2 cellular contexts compared by ENCODE assay signal in the genomic region with DNA sequence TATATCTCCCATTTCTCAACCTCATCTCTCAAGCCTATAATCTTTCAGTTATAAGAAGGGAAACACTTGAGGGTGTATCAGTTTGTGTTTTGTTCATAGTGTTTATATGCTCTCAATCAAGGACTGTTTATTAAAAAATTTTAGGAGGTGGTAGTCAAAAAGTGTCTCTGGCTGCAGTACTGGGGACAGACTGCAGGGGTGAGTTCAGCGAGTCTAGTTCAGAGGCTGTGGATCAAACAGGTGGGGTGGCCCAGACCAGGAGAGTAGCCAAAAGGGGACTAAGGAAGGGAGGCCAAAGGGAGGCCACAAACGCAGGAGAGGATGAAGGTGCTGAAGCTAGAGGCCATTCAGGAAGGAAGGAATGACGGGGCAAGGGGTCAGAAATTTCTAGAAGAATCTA.
TF ChIP-seq lines count a peak whose summit lies in the region.

No MANE protein-coding gene starts in this region.

TF ChIP-seq in HCT116, 20 proteins besides CTCF, POLR2A, EP300 and RAD21:
- TF ChIP-seq SRF (IDR thresholded peaks at IDR 0.05; ENCODE audit: low read depth), result no peak
- TF ChIP-seq, protein P1, sequence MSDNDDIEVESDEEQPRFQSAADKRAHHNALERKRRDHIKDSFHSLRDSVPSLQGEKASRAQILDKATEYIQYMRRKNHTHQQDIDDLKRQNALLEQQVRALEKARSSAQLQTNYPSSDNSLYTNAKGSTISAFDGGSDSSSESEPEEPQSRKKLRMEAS (IDR thresholded peaks at IDR 0.05), result no peak
- TF ChIP-seq, protein P2, sequence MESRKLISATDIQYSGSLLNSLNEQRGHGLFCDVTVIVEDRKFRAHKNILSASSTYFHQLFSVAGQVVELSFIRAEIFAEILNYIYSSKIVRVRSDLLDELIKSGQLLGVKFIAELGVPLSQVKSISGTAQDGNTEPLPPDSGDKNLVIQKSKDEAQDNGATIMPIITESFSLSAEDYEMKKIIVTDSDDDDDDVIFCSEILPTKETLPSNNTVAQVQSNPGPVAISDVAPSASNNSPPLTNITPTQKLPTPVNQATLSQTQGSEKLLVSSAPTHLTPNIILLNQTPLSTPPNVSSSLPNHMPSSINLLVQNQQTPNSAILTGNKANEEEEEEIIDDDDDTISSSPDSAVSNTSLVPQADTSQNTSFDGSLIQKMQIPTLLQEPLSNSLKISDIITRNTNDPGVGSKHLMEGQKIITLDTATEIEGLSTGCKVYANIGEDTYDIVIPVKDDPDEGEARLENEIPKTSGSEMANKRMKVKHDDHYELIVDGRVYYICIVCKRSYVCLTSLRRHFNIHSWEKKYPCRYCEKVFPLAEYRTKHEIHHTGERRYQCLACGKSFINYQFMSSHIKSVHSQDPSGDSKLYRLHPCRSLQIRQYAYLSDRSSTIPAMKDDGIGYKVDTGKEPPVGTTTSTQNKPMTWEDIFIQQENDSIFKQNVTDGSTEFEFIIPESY (IDR thresholded peaks at IDR 0.05; ENCODE audit: extremely low read depth, insufficient replicate concordance, low read length), result no peak
- no peak for TF ChIP-seq CBX3 (IDR thresholded peaks at IDR 0.05; ENCODE audit: low read depth)
- no peak for TF ChIP-seq EZH2phosphoT487 (IDR thresholded peaks at IDR 0.05; ENCODE audit: borderline replicate concordance)
- no peak for TF ChIP-seq YY1 (IDR thresholded peaks at IDR 0.05; ENCODE audit: extremely low read depth, insufficient replicate concordance, low read depth, low read length)
- TF ChIP-seq SIN3A (IDR thresholded peaks at IDR 0.05; ENCODE audit: low read depth), result no peak
- TF ChIP-seq, protein P3, sequence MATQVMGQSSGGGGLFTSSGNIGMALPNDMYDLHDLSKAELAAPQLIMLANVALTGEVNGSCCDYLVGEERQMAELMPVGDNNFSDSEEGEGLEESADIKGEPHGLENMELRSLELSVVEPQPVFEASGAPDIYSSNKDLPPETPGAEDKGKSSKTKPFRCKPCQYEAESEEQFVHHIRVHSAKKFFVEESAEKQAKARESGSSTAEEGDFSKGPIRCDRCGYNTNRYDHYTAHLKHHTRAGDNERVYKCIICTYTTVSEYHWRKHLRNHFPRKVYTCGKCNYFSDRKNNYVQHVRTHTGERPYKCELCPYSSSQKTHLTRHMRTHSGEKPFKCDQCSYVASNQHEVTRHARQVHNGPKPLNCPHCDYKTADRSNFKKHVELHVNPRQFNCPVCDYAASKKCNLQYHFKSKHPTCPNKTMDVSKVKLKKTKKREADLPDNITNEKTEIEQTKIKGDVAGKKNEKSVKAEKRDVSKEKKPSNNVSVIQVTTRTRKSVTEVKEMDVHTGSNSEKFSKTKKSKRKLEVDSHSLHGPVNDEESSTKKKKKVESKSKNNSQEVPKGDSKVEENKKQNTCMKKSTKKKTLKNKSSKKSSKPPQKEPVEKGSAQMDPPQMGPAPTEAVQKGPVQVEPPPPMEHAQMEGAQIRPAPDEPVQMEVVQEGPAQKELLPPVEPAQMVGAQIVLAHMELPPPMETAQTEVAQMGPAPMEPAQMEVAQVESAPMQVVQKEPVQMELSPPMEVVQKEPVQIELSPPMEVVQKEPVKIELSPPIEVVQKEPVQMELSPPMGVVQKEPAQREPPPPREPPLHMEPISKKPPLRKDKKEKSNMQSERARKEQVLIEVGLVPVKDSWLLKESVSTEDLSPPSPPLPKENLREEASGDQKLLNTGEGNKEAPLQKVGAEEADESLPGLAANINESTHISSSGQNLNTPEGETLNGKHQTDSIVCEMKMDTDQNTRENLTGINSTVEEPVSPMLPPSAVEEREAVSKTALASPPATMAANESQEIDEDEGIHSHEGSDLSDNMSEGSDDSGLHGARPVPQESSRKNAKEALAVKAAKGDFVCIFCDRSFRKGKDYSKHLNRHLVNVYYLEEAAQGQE (IDR thresholded peaks at IDR 0.05; ENCODE audit: low read depth), result no peak
- no peak for TF ChIP-seq FOSL1 (IDR thresholded peaks at IDR 0.05; ENCODE audit: low read depth)
- no peak for TF ChIP-seq TCF7L2 (IDR thresholded peaks at IDR 0.05; ENCODE audit: borderline replicate concordance, extremely low read depth, insufficient read depth, insufficient read length)
- no peak for TF ChIP-seq CEBPB (IDR thresholded peaks at IDR 0.05; ENCODE audit: low read depth)

TF ChIP-seq in GM12878, 131 proteins besides CTCF, POLR2A, EP300 and RAD21:
- TF ChIP-seq SUPT20H (IDR thresholded peaks at IDR 0.05; ENCODE audit: borderline replicate concordance, control insufficient read depth, low read depth, low read length), result no peak
- no peak for TF ChIP-seq SMC3 (IDR thresholded peaks at IDR 0.05; ENCODE audit: borderline replicate concordance, low read length)
- TF ChIP-seq ZBED1 (IDR thresholded peaks at IDR 0.05; ENCODE audit: borderline replicate concordance), result no peak
- no peak for TF ChIP-seq IKZF1 (conservative IDR thresholded peaks at IDR 0.05)
- no peak for TF ChIP-seq PML (IDR thresholded peaks at IDR 0.05; ENCODE audit: low read length)
- TF ChIP-seq, protein P4, sequence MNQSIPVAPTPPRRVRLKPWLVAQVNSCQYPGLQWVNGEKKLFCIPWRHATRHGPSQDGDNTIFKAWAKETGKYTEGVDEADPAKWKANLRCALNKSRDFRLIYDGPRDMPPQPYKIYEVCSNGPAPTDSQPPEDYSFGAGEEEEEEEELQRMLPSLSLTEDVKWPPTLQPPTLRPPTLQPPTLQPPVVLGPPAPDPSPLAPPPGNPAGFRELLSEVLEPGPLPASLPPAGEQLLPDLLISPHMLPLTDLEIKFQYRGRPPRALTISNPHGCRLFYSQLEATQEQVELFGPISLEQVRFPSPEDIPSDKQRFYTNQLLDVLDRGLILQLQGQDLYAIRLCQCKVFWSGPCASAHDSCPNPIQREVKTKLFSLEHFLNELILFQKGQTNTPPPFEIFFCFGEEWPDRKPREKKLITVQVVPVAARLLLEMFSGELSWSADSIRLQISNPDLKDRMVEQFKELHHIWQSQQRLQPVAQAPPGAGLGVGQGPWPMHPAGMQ (IDR thresholded peaks at IDR 0.05; ENCODE audit: borderline replicate concordance), result no peak
- TF ChIP-seq EGR1 (IDR thresholded peaks at IDR 0.05; ENCODE audit: borderline replicate concordance in 1 of 2, low read depth in 2 of 2, low read length in 2 of 2), result no peak
- TF ChIP-seq, protein P5, sequence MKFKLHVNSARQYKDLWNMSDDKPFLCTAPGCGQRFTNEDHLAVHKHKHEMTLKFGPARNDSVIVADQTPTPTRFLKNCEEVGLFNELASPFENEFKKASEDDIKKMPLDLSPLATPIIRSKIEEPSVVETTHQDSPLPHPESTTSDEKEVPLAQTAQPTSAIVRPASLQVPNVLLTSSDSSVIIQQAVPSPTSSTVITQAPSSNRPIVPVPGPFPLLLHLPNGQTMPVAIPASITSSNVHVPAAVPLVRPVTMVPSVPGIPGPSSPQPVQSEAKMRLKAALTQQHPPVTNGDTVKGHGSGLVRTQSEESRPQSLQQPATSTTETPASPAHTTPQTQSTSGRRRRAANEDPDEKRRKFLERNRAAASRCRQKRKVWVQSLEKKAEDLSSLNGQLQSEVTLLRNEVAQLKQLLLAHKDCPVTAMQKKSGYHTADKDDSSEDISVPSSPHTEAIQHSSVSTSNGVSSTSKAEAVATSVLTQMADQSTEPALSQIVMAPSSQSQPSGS (IDR thresholded peaks at IDR 0.05; ENCODE audit: low read length), result no peak
- TF ChIP-seq ETV6 (conservative IDR thresholded peaks at IDR 0.05 in 1 of 2, IDR thresholded peaks at IDR 0.05 in 1 of 2; ENCODE audit: borderline replicate concordance in 1 of 2, low read depth in 1 of 2), result no peak
- TF ChIP-seq, protein P6, sequence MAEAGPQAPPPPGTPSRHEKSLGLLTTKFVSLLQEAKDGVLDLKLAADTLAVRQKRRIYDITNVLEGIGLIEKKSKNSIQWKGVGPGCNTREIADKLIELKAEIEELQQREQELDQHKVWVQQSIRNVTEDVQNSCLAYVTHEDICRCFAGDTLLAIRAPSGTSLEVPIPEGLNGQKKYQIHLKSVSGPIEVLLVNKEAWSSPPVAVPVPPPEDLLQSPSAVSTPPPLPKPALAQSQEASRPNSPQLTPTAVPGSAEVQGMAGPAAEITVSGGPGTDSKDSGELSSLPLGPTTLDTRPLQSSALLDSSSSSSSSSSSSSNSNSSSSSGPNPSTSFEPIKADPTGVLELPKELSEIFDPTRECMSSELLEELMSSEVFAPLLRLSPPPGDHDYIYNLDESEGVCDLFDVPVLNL (IDR thresholded peaks at IDR 0.05; ENCODE audit: low read depth, low read length), result no peak
- no peak for TF ChIP-seq GATAD2B (conservative IDR thresholded peaks at IDR 0.05; ENCODE audit: low read depth)
- TF ChIP-seq TARDBP (IDR thresholded peaks at IDR 0.05; ENCODE audit: borderline replicate concordance), result no peak
- TF ChIP-seq EED (IDR thresholded peaks at IDR 0.05; ENCODE audit: low read depth), result no peak
- no peak for TF ChIP-seq ZNF274 (IDR thresholded peaks at IDR 0.05; ENCODE audit: insufficient read depth, insufficient read length)
- no peak for TF ChIP-seq RB1 (IDR thresholded peaks at IDR 0.05; ENCODE audit: borderline replicate concordance)
- no peak for TF ChIP-seq NR2F1 (conservative IDR thresholded peaks at IDR 0.05)
- no peak for TF ChIP-seq YBX1 (IDR thresholded peaks at IDR 0.05)
- TF ChIP-seq BMI1 (IDR thresholded peaks at IDR 0.05; ENCODE audit: borderline replicate concordance), result no peak
- no peak for TF ChIP-seq MXI1 (IDR thresholded peaks at IDR 0.05; ENCODE audit: low read depth, low read length)
- no peak for TF ChIP-seq MTA2 (IDR thresholded peaks at IDR 0.05; ENCODE audit: low read depth)
